1 cellular context compared by ENCODE assay signal in the genomic region with DNA sequence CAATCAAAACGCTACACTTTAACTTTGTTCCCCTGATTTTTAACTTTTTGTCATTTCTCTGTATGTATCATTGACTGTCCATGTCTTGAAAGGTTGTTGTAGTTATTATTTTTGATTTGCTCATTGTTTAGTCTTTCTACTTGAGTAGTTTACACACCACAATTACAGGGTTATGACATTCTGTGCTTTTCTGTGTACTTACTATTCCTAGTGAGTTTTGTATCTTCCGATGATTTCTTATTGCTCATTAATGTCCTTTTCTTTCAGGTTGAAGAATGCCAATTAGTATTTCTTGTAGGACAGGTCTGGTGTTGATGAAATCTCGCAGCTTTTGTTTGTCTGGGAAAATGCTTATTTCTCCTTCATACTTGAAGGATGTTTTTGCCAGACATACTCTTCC.
TF ChIP-seq lines count a peak whose summit lies in the region.

No MANE protein-coding gene starts in this region.

TF ChIP-seq in K562, 482 proteins besides CTCF, POLR2A, EP300 and RAD21:
- TF ChIP-seq, protein P1, sequence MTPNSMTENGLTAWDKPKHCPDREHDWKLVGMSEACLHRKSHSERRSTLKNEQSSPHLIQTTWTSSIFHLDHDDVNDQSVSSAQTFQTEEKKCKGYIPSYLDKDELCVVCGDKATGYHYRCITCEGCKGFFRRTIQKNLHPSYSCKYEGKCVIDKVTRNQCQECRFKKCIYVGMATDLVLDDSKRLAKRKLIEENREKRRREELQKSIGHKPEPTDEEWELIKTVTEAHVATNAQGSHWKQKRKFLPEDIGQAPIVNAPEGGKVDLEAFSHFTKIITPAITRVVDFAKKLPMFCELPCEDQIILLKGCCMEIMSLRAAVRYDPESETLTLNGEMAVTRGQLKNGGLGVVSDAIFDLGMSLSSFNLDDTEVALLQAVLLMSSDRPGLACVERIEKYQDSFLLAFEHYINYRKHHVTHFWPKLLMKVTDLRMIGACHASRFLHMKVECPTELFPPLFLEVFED (CRISPR knock-in tag; conservative IDR thresholded peaks at IDR 0.05), result no peak
- no peak for TF ChIP-seq RBM39 (optimal IDR thresholded peaks at IDR 0.05; ENCODE audit: low read depth, low read length)
- TF ChIP-seq NEUROD1 (IDR thresholded peaks at IDR 0.05; ENCODE audit: borderline replicate concordance, low read depth, low read length, partially characterized antibody), result no peak
- TF ChIP-seq, protein P2, sequence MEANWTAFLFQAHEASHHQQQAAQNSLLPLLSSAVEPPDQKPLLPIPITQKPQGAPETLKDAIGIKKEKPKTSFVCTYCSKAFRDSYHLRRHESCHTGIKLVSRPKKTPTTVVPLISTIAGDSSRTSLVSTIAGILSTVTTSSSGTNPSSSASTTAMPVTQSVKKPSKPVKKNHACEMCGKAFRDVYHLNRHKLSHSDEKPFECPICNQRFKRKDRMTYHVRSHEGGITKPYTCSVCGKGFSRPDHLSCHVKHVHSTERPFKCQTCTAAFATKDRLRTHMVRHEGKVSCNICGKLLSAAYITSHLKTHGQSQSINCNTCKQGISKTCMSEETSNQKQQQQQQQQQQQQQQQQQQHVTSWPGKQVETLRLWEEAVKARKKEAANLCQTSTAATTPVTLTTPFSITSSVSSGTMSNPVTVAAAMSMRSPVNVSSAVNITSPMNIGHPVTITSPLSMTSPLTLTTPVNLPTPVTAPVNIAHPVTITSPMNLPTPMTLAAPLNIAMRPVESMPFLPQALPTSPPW (CRISPR knock-in tag; IDR thresholded peaks at IDR 0.05), result no peak
- TF ChIP-seq DNMT1 (IDR thresholded peaks at IDR 0.05), result no peak
- no peak for TF ChIP-seq TOE1 (IDR thresholded peaks at IDR 0.05; ENCODE audit: borderline replicate concordance)
- TF ChIP-seq TOE1 (CRISPR knock-in tag; IDR thresholded peaks at IDR 0.05; ENCODE audit: borderline replicate concordance, low read depth), result no peak
- TF ChIP-seq, protein P3, sequence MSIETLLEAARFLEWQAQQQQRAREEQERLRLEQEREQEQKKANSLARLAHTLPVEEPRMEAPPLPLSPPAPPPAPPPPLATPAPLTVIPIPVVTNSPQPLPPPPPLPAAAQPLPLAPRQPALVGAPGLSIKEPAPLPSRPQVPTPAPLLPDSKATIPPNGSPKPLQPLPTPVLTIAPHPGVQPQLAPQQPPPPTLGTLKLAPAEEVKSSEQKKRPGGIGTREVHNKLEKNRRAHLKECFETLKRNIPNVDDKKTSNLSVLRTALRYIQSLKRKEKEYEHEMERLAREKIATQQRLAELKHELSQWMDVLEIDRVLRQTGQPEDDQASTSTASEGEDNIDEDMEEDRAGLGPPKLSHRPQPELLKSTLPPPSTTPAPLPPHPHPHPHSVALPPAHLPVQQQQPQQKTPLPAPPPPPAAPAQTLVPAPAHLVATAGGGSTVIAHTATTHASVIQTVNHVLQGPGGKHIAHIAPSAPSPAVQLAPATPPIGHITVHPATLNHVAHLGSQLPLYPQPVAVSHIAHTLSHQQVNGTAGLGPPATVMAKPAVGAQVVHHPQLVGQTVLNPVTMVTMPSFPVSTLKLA (conservative IDR thresholded peaks at IDR 0.05), result no peak
- TF ChIP-seq TAF1 (IDR thresholded peaks at IDR 0.05; ENCODE audit: control insufficient read depth, extremely low read depth, insufficient read depth, low read length, severe bottlenecking), result no peak
- no peak for TF ChIP-seq PCBP1 (IDR thresholded peaks at IDR 0.05; ENCODE audit: low read depth, low read length, poor library complexity, severe bottlenecking)
- TF ChIP-seq POLR2H (tag; IDR thresholded peaks at IDR 0.05; ENCODE audit: low read depth), result no peak
- no peak for TF ChIP-seq ZNF75A (CRISPR knock-in tag; IDR thresholded peaks at IDR 0.05)
- no peak for TF ChIP-seq SRSF7 (optimal IDR thresholded peaks at IDR 0.05; ENCODE audit: low read depth, low read length)
- no peak for TF ChIP-seq NCOA2 (IDR thresholded peaks at IDR 0.05; ENCODE audit: partially characterized antibody in 2 of 2)
- TF ChIP-seq SIRT6 (IDR thresholded peaks at IDR 0.05; ENCODE audit: low read depth, low read length), result no peak
